12 cellular contexts compared by ENCODE assay signal in the genomic region with DNA sequence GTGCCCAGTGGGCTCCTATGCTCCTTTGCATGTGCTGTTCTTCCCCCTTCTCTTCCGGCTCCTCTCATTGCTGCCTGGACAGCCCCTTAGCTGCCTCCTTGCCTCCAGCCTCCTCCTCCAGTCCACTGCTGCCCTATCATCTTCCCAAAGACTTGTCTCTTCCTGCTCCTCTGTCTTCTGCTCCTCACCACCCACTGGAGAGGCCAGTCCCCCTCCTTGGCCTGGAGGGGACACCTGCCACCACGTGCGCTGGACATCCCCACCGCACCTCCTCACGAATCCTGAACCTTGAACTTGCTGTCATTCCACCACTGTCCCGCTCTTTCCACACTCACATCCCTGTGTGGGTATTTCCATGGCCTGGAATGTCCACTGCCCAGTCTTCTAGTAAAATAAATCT. TPM values are rescaled to one million over a fixed set of nuclear protein-coding genes. Genes with fewer than 3 reads are reported as not detected.
A peak's percentile ranks its signal among the peaks of the same experiment; 100 is the strongest.
DNase-seq lines count a peak whose midpoint lies in the region; ATAC-seq and TF ChIP-seq lines count a peak whose summit lies in the region.
"Had no signal": no experiment of that assay in that cellular context is flagged by ENCODE, and none has a peak within 500 bp of the region (broad histone marks: within the 10 kb centered on the region; RNA-seq: fewer than 3 reads in every experiment).

No MANE protein-coding gene starts in this region.

- H3K36me3 ChIP-seq in heart right ventricle (peaks cover 0 to 35% (median 3%) of the 10 kb centered on the region in 9 donors), vagina (no peaks in the 10 kb centered on the region)

- WGBS in heart right ventricle, 2 donors, result 95% methylated on average over 6 of the region's 6 CpGs

- H3K27ac Mint-ChIP-seq in osteocyte (ENCODE audit: unreplicated experiment), result peak overlapping the region; percentile 92
- no peak overlapping the region for H3K27ac Mint-ChIP-seq in activated T-cell treated with anti-CD3 and anti-CD28 coated beads, Interleukin-2, amount 50 U/mL, for 72 hours
- H3K27ac Mint-ChIP-seq: activated naive CD8-positive, alpha-beta T cell treated with anti-CD3 and anti-CD28 coated beads, Interleukin-2, amount 10 ng/mL, durations not matched to agents 7 days and 5 days had no signal

- no peaks in the 10 kb centered on the region for H3K27me3 ChIP-seq in heart right ventricle
- no peaks in the 10 kb centered on the region for H3K27me3 ChIP-seq in dorsolateral prefrontal cortex
- no peaks in the 10 kb centered on the region for H3K27me3 ChIP-seq in vagina

- no peak for DNase-seq in heart right ventricle
- DNase-seq in left cardiac atrium, result no peak
- no peak for DNase-seq in dorsolateral prefrontal cortex
- no peak for DNase-seq in osteocyte (ENCODE audit: extremely low spot score, unreplicated experiment)
- no peak for DNase-seq in vagina (ENCODE audit: extremely low spot score in 2 of 2)
- DNase-seq in activated T-cell treated with anti-CD3 and anti-CD28 coated beads, Interleukin-2, amount 50 U/mL, for 1 hour, result no peak
- no peak for DNase-seq in activated T-cell treated with anti-CD3 and anti-CD28 coated beads, Interleukin-2, amount 50 U/mL, for 72 hours
- no peak for DNase-seq in HUDEP-2 (lab: John Stamatoyannopoulos, UW; ENCODE audit: unreplicated experiment in 76 of 76)
- DNase-seq: activated CD4-positive, CD25-positive, alpha-beta regulatory T cell treated with anti-CD3 and anti-CD28 coated beads, Interleukin-2, amount 50 U/mL, for 72 hours; activated naive CD8-positive, alpha-beta T cell treated with anti-CD3 and anti-CD28 coated beads, Interleukin-2, amount 10 ng/mL, durations not matched to agents 7 days and 5 days; SHP77 had no signal

- H3K9me3 ChIP-seq in heart right ventricle (no peaks in the 10 kb centered on the region), vagina (no peaks in the 10 kb centered on the region)

- intact Hi-C loops in heart right ventricle (cut with DNase I) (loop anchor here in 4 of 10 donors (5.0 to 10.0 kb wide), 6 partner anchors 42 to 77 kb away; partner anchors contain the start of gene MICAL2 (in 1 of the 4)), left cardiac atrium (cut with DNase I) (loop anchor here in 1 of 2 donors (10.0 kb wide), 1 partner anchor 65 kb away; no protein-coding TSS in a partner anchor), dorsolateral prefrontal cortex (cut with DNase I) (loop anchor here (5.0 kb wide), 3 partner anchors 57 to 77 kb away; no protein-coding TSS in a partner anchor), vagina (cut with DNase I) (no loop called here)

- ATAC-seq in heart right ventricle, result no peak
- no peak for ATAC-seq in left cardiac atrium
- ATAC-seq in activated T-cell treated with anti-CD3 and anti-CD28 coated beads, Interleukin-2, amount 50 U/mL, for 72 hours (replicated peaks in 1 of 2), result no peak

- H3K9me3 Mint-ChIP-seq in osteocyte (ENCODE audit: unreplicated experiment), result no peaks in the 10 kb centered on the region
- H3K9me3 Mint-ChIP-seq in activated T-cell treated with anti-CD3 and anti-CD28 coated beads, Interleukin-2, amount 50 U/mL, for 72 hours, result peaks cover 0 to 2% of the 10 kb centered on the region in 2 donors
- H3K9me3 Mint-ChIP-seq: activated naive CD8-positive, alpha-beta T cell treated with anti-CD3 and anti-CD28 coated beads, Interleukin-2, amount 10 ng/mL, durations not matched to agents 7 days and 5 days had no signal

- TF ChIP-seq CTCF in heart right ventricle (IDR thresholded peaks at IDR 0.05) (no peak), dorsolateral prefrontal cortex (IDR thresholded peaks at IDR 0.05 in 54 of 56, conservative IDR thresholded peaks at IDR 0.05 in 2 of 56; ENCODE audit: low read depth in 1 of 56, partially characterized antibody in 56 of 56) (no peak), osteocyte (IDR thresholded peaks at IDR 0.05) (no peak), vagina (IDR thresholded peaks at IDR 0.05) (no peak)

- no peak overlapping the region for H3K4me3 Mint-ChIP-seq in osteocyte (ENCODE audit: unreplicated experiment)
- peak overlapping the region in 1 of 2 donors; percentile 24 for H3K4me3 Mint-ChIP-seq in activated T-cell treated with anti-CD3 and anti-CD28 coated beads, Interleukin-2, amount 50 U/mL, for 72 hours
- H3K4me3 Mint-ChIP-seq: activated naive CD8-positive, alpha-beta T cell treated with anti-CD3 and anti-CD28 coated beads, Interleukin-2, amount 10 ng/mL, durations not matched to agents 7 days and 5 days had no signal

- peaks cover 30 to 98% (median 89%) of the 10 kb centered on the region in 9 donors for H3K4me1 ChIP-seq in heart right ventricle
- H3K4me1 ChIP-seq in vagina, result peaks cover 28% of the 10 kb centered on the region

- no peak for TF ChIP-seq POLR2A in vagina (IDR thresholded peaks at IDR 0.05)

- H3K27ac ChIP-seq in heart right ventricle, result peak overlapping the region; percentile 70 to 95 (median 88)
- H3K27ac ChIP-seq in dorsolateral prefrontal cortex, result peak overlapping the region in 58 of 59 donors; percentile 54 to 94 (median 84)
- peak overlapping the region; percentile 74 for H3K27ac ChIP-seq in vagina
- H3K27ac ChIP-seq: C4-2B had no signal

- H3K4me3 ChIP-seq in heart right ventricle, result no peak overlapping the region
- H3K4me3 ChIP-seq in dorsolateral prefrontal cortex, result peak overlapping the region in 9 of 59 donors; percentile 0 to 33 (median 10)
- H3K4me3 ChIP-seq in vagina, result no peak overlapping the region

- H3K36me3 Mint-ChIP-seq in osteocyte (ENCODE audit: unreplicated experiment), result no peaks in the 10 kb centered on the region
- peaks cover 9 to 28% of the 10 kb centered on the region in 2 donors for H3K36me3 Mint-ChIP-seq in activated T-cell treated with anti-CD3 and anti-CD28 coated beads, Interleukin-2, amount 50 U/mL, for 72 hours (ENCODE audit: insufficient read depth in 2 of 2)

- H3K27me3 Mint-ChIP-seq in osteocyte (ENCODE audit: unreplicated experiment), result no peaks in the 10 kb centered on the region
- H3K27me3 Mint-ChIP-seq in activated T-cell treated with anti-CD3 and anti-CD28 coated beads, Interleukin-2, amount 50 U/mL, for 72 hours (ENCODE audit: low read depth), result no peaks in the 10 kb centered on the region
- H3K27me3 Mint-ChIP-seq: activated naive CD8-positive, alpha-beta T cell treated with anti-CD3 and anti-CD28 coated beads, Interleukin-2, amount 10 ng/mL, durations not matched to agents 7 days and 5 days had no signal

- H3K4me1 Mint-ChIP-seq in osteocyte (ENCODE audit: unreplicated experiment), result peaks cover 76% of the 10 kb centered on the region
- H3K4me1 Mint-ChIP-seq in activated T-cell treated with anti-CD3 and anti-CD28 coated beads, Interleukin-2, amount 50 U/mL, for 72 hours (ENCODE audit: low read depth), result peaks cover 83% of the 10 kb centered on the region

RNA-seq across cellular contexts. Expression of gene MICAL2, which starts 49.8 kb away (rescaled TPM):
- total RNA-seq in heart right ventricle (10 to 100 TPM; 38.1 to 95.7 (median 72.7) TPM), left cardiac atrium (100 to 1,000 TPM in 1 of 2 donors, 10 to 100 TPM in 1; 74.5 to 128 TPM), dorsolateral prefrontal cortex (100 to 1,000 TPM; 104 to 402 (median 289) TPM), osteocyte (19.5 and 20.8 TPM in 2 replicates), vagina (41.7 TPM)
- polyA plus RNA-seq in heart right ventricle, result 10 to 100 TPM; 32.5 to 57.9 TPM
- 100 to 1,000 TPM; 227 to 322 TPM for total RNA-seq in activated T-cell treated with anti-CD3 and anti-CD28 coated beads, Interleukin-2, amount 50 U/mL, for 72 hours
